Comparison of ENCODE assay signal across 1 cellular context in the genomic region with DNA sequence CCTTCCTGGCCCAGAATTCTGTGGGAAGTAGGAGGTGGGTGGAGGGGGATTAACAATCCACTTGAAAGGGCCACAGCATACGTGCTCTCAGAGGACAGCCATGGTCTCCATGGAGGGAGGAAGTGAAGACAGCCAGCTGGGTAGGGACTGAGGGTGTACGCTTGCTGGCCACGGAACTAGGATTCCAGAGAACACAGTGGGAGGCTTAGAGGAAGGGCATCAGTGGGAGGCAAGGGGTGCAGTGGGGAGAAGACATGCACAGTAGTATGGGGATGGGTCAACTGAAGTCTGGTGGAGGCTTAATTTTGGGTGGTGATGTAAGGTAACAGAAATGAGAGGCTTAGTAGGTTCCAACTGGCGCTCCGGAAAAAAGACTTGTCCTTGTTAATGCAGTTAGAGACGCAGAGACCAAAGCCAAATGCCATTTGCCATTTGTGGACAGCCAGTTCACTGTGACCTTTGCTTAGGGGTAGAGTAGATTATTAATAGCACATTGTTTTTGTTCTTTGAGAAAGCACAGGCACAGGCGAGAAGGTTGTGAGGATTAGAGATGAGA.
A peak's percentile ranks its signal among the peaks of the same experiment; 100 is the strongest.
TF ChIP-seq lines count a peak whose summit lies in the region.

No MANE protein-coding gene starts in this region.

TF ChIP-seq in HEK293, 187 proteins besides CTCF, POLR2A, EP300 and RAD21 (continued from another document):
- TF ChIP-seq, protein P1, sequence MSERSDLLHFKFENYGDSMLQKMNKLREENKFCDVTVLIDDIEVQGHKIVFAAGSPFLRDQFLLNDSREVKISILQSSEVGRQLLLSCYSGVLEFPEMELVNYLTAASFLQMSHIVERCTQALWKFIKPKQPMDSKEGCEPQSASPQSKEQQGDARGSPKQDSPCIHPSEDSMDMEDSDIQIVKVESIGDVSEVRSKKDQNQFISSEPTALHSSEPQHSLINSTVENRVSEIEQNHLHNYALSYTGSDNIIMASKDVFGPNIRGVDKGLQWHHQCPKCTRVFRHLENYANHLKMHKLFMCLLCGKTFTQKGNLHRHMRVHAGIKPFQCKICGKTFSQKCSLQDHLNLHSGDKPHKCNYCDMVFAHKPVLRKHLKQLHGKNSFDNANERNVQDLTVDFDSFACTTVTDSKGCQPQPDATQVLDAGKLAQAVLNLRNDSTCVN (tag by site-specific recombination; optimal IDR thresholded peaks at IDR 0.05), result no peak
- TF ChIP-seq MEIS1 (CRISPR knock-in tag; IDR thresholded peaks at IDR 0.05; ENCODE audit: borderline replicate concordance) (no peak), ZNF624 (tag by site-specific recombination; IDR thresholded peaks at IDR 0.05) (no peak), ZNF548 (tag by site-specific recombination; IDR thresholded peaks at IDR 0.05) (no peak), ZNF394 (tag by site-specific recombination; IDR thresholded peaks at IDR 0.05; ENCODE audit: borderline replicate concordance) (no peak), ZFP69B (tag by site-specific recombination; IDR thresholded peaks at IDR 0.05) (no peak), GFI1B (tag by site-specific recombination; IDR thresholded peaks at IDR 0.05) (no peak), EGR2 (tag by site-specific recombination; IDR thresholded peaks at IDR 0.05; ENCODE audit: low read depth) (peak; percentile 77), SP3 (tag by site-specific recombination; IDR thresholded peaks at IDR 0.05) (no peak), ZNF670 (tag by site-specific recombination; IDR thresholded peaks at IDR 0.05; ENCODE audit: low read depth) (no peak)
- TF ChIP-seq, protein P2, sequence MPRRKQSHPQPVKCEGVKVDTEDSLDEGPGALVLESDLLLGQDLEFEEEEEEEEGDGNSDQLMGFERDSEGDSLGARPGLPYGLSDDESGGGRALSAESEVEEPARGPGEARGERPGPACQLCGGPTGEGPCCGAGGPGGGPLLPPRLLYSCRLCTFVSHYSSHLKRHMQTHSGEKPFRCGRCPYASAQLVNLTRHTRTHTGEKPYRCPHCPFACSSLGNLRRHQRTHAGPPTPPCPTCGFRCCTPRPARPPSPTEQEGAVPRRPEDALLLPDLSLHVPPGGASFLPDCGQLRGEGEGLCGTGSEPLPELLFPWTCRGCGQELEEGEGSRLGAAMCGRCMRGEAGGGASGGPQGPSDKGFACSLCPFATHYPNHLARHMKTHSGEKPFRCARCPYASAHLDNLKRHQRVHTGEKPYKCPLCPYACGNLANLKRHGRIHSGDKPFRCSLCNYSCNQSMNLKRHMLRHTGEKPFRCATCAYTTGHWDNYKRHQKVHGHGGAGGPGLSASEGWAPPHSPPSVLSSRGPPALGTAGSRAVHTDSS (tag by site-specific recombination; IDR thresholded peaks at IDR 0.05), result no peak
- TF ChIP-seq, protein P3, sequence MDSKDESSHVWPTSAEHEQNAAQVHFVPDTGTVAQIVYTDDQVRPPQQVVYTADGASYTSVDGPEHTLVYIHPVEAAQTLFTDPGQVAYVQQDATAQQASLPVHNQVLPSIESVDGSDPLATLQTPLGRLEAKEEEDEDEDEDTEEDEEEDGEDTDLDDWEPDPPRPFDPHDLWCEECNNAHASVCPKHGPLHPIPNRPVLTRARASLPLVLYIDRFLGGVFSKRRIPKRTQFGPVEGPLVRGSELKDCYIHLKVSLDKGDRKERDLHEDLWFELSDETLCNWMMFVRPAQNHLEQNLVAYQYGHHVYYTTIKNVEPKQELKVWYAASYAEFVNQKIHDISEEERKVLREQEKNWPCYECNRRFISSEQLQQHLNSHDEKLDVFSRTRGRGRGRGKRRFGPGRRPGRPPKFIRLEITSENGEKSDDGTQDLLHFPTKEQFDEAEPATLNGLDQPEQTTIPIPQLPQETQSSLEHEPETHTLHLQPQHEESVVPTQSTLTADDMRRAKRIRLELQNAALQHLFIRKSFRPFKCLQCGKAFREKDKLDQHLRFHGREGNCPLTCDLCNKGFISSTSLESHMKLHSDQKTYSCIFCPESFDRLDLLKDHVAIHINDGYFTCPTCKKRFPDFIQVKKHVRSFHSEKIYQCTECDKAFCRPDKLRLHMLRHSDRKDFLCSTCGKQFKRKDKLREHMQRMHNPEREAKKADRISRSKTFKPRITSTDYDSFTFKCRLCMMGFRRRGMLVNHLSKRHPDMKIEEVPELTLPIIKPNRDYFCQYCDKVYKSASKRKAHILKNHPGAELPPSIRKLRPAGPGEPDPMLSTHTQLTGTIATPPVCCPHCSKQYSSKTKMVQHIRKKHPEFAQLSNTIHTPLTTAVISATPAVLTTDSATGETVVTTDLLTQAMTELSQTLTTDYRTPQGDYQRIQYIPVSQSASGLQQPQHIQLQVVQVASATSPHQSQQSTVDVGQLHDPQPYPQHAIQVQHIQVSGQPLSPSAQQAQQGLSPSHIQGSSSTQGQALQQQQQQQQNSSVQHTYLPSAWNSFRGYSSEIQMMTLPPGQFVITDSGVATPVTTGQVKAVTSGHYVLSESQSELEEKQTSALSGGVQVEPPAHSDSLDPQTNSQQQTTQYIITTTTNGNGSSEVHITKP (tag by site-specific recombination; IDR thresholded peaks at IDR 0.05), result no peak
